In the genomic region with DNA sequence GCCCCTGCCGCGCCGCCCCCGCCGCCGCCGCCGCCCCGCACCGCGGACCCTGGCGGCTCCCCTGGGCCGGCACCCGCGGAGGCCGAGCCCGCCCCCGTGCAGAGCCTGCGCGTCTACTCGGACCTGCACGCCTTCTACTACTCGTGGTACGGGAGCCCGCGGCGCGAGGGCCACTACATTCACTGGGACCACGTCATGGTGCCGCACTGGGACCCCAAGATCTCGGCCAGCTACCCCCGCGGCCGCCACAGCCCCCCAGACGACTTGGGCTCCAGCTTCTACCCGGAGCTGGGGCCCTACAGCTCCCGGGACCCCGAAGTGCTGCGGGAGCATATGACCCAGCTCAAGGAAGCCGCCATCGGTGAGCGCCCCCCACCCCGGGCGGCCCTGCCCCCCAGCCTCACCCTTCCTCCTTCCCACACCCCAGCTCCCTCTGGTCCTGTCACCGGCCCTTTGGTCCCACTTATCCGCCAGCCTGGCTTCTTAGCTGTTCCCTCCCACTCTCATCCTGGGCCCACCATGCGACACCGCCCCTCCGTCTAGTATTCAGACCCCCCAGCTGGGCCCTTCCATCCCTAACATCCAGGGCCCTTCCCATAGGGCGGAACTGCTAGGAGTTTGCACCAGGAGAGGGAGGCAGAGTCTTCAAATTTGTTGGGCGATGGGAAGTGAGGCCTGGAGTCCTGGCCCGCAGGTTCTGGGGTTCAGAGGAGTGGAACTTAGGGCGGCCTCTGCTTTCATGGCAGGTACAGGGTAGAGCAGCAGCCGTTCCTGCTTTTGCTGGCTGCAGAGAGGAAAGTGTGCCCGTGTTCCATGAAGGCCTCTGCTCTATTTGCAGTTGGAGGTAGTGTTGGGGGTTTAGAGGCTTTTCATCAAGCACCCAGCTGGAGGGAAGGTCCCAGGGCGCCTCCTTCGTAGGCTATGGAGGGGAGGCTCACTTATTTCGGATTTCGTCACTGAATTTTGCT, we compare ENCODE assay signal across 9 cellular contexts.
DNase-seq lines count a peak whose midpoint lies in the region; ATAC-seq lines count a peak whose summit lies in the region.
"Had no signal": no experiment of that assay in that cellular context is flagged by ENCODE, and none has a peak within 500 bp of the region (broad histone marks: within the 10 kb centered on the region; RNA-seq: fewer than 3 reads in every experiment).

No MANE protein-coding gene starts in this region.

- H3K9me3 Mint-ChIP-seq in stimulated activated memory B cell treated with anti-CD40 and anti-IgM and Interleukin-4, amounts not matched to agents 10 μg/mL and 1 μg/mL and 100 μg/mL, for 72 hours = no peaks in the 10 kb centered on the region

- H3K4me1 Mint-ChIP-seq in stimulated activated memory B cell treated with anti-CD40 and anti-IgM and Interleukin-4, amounts not matched to agents 10 μg/mL and 1 μg/mL and 100 μg/mL, for 72 hours = peaks cover 25% of the 10 kb centered on the region

- H3K36me3 ChIP-seq in HAP-1 (replicated peaks) = no peaks in the 10 kb centered on the region
- H3K36me3 ChIP-seq: neutrophil had no signal

- peak; percentile 19 for DNase-seq in DMS114 treated with DMSO at 0.1 percent for 48 hours (lab: John Stamatoyannopoulos, UW; ENCODE audit: unreplicated experiment)
- no peak for DNase-seq in HAP-1 (ENCODE audit: low spot score in 2 of 2)
- DNase-seq in RPMI8226 = peak; percentile 14
- peak in 27 of 42 donors; percentile 12 to 62 (median 38) for DNase-seq in head of caudate nucleus
- DNase-seq in HUDEP-2 (lab: John Stamatoyannopoulos, UW; ENCODE audit: unreplicated experiment in 76 of 76) = no peak
- no peak for DNase-seq in DMS153 (lab: John Stamatoyannopoulos, UW)
- no peak for DNase-seq in GF-D8 (lab: John Stamatoyannopoulos, UW)

- peak overlapping the region; percentile 23 for H3K4me3 ChIP-seq in HAP-1

- no peaks in the 10 kb centered on the region for H3K4me1 ChIP-seq in HAP-1

- H3K9me3 ChIP-seq in HAP-1 = no peaks in the 10 kb centered on the region
- H3K9me3 ChIP-seq: neutrophil had no signal

- peaks cover 14% of the 10 kb centered on the region for H3K27me3 Mint-ChIP-seq in stimulated activated memory B cell treated with anti-CD40 and anti-IgM and Interleukin-4, amounts not matched to agents 10 μg/mL and 1 μg/mL and 100 μg/mL, for 72 hours

- intact Hi-C loops in head of caudate nucleus (cut with DNase I) = no loop called here

- H3K27me3 ChIP-seq in HAP-1 (ENCODE audit: low read depth) = no peaks in the 10 kb centered on the region

- peaks cover 18% of the 10 kb centered on the region for H3K36me3 Mint-ChIP-seq in stimulated activated memory B cell treated with anti-CD40 and anti-IgM and Interleukin-4, amounts not matched to agents 10 μg/mL and 1 μg/mL and 100 μg/mL, for 72 hours

- in situ Hi-C loops in HAP-1 (cut with MboI; ENCODE audit: low sequenced_read_pairs) = no loop called here

- peak overlapping the region; percentile 80 for H3K4me3 Mint-ChIP-seq in stimulated activated memory B cell treated with anti-CD40 and anti-IgM and Interleukin-4, amounts not matched to agents 10 μg/mL and 1 μg/mL and 100 μg/mL, for 72 hours

- H3K27ac Mint-ChIP-seq in stimulated activated memory B cell treated with anti-CD40 and anti-IgM and Interleukin-4, amounts not matched to agents 10 μg/mL and 1 μg/mL and 100 μg/mL, for 72 hours = peak overlapping the region; percentile 79

- ATAC-seq in stimulated activated memory B cell treated with anti-CD40 and anti-IgM and Interleukin-4, amounts not matched to agents 10 μg/mL and 1 μg/mL and 100 μg/mL, for 72 hours = peak; percentile 50

Comparison
In these comparisons a context has a peak if more than half of its experiments do, and no peak if none do; other contexts are left out.
1. DNase-seq: peak in DMS114 treated with DMSO at 0.1 percent for 48 hours (single experiment), RPMI8226 (single experiment) and head of caudate nucleus (27 of 42); none in HAP-1 (0 of 2), HUDEP-2 (0 of 76), DMS153 (single experiment) and GF-D8 (single experiment).